Comparison of ENCODE assay signal across 19 cellular contexts in genomic region chr4:151786158-151786495, GRCh38.
"Had no signal": no experiment of that assay in that cellular context is flagged by ENCODE, and none has a peak within 500 bp of the region (broad histone marks: within the 10 kb centered on the region; RNA-seq: fewer than 3 reads in every experiment).

No MANE protein-coding gene starts in this region.

- H3K9ac ChIP-seq: parathyroid adenoma had no signal

- H3K36me3 ChIP-seq: heart right ventricle, prostate gland, right lobe of liver, suprapubic skin, thyroid gland had no signal

- H3K27ac ChIP-seq: coronary artery, heart right ventricle, parathyroid adenoma, prostate gland, right lobe of liver, suprapubic skin, thyroid gland had no signal

- H3K27me3 ChIP-seq: heart right ventricle, right lobe of liver, suprapubic skin, thyroid gland had no signal

- H3K4me1 ChIP-seq: parathyroid adenoma, prostate gland, right lobe of liver, suprapubic skin, thyroid gland had no signal

- DNase-seq: effector CD4-positive, alpha-beta T cell; endodermal cell; erythroblast; foreskin melanocyte; heart right ventricle; immature natural killer cell; mammary epithelial cell; midbrain; occipital lobe; retina; right lobe of liver; stimulated activated CD4-positive, alpha-beta T cell treated with anti-CD3 and anti-CD28 coated beads, Interleukin-4, amount 100 ng/mL, for 1 hour; stimulated activated CD8-positive, alpha-beta memory T cell treated with anti-CD3 and anti-CD28 coated beads, Interleukin-4, amount 100 ng/mL, for 48 hours; stimulated activated naive CD8-positive, alpha-beta T cell treated with anti-CD3 and anti-CD28 coated beads, Interleukin-15, Interleukin-2, amounts not matched to agents 100 U/mL and 50 U/mL, for 24 hours; thyroid gland had no signal

- H3K9me3 ChIP-seq: heart right ventricle, prostate gland, right lobe of liver, suprapubic skin, thyroid gland had no signal

- H3K4me3 ChIP-seq: coronary artery, heart right ventricle, prostate gland, right lobe of liver, suprapubic skin, thyroid gland had no signal
